In the genomic region with DNA sequence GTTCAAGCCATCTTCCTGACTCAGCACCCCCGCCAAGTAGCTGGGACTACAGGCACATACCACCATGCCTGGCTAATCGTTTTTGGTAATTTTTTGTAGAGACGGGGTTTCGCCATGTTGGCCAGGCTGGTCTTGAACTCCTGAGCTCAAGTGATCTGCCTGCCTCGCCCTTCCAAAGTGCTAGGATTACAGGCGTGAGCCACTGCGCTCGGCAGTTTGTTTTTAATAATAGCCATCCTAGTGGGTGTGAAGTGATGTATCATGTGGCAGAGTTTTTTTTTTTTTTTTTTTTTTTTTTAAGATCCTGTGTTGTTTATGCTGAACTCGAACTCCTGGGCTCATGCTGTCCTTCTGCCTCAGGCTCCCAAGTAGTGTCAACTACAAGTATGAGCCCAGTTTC, we compare ENCODE assay signal across 20 cellular contexts. TPM values are rescaled to one million over a fixed set of nuclear protein-coding genes. Genes with fewer than 3 reads are reported as not detected.
DNase-seq lines count a peak whose midpoint lies in the region; ATAC-seq and TF ChIP-seq lines count a peak whose summit lies in the region.
"Had no signal": no experiment of that assay in that cellular context is flagged by ENCODE, and none has a peak within 500 bp of the region (broad histone marks: within the 10 kb centered on the region; RNA-seq: fewer than 3 reads in every experiment).

No MANE protein-coding gene starts in this region.

- no peaks in the 10 kb centered on the region for H3K27me3 ChIP-seq in endodermal cell (ENCODE audit: control insufficient read depth, insufficient read depth, low read length, poor library complexity, severe bottlenecking)

- H3K36me3 ChIP-seq in HEK293 (ENCODE audit: control insufficient read depth in 2 of 2, insufficient read depth in 1 of 2, low read length in 2 of 2) (peaks cover 16 to 22% of the 10 kb centered on the region in 2 experiments; a peak in 2 of 3 replicates), endodermal cell (ENCODE audit: control insufficient read depth, insufficient read depth, low read length) (peaks cover 15% of the 10 kb centered on the region)

- H3K4me3 Mint-ChIP-seq in endodermal cell: no peak overlapping the region
- no peak overlapping the region for H3K4me3 Mint-ChIP-seq in progenitor cell of endocrine pancreas (ENCODE audit: low read depth)

- peaks cover 13% of the 10 kb centered on the region for H3K4me1 Mint-ChIP-seq in endodermal cell
- H3K4me1 Mint-ChIP-seq in progenitor cell of endocrine pancreas (ENCODE audit: low read depth): peaks cover 7% of the 10 kb centered on the region

- H3K4me1 ChIP-seq in HEK293 (ENCODE audit: control insufficient read depth, insufficient read depth, low read length) (peaks cover 18% of the 10 kb centered on the region), endodermal cell (ENCODE audit: control insufficient read depth, insufficient read depth, low read length) (no peaks in the 10 kb centered on the region)

- TF ChIP-seq CTCF in HEK293 (tag by site-specific recombination; IDR thresholded peaks at IDR 0.05) (no peak), endodermal cell (conservative IDR thresholded peaks at IDR 0.05) (no peak), progenitor cell of endocrine pancreas (IDR thresholded peaks at IDR 0.05; ENCODE audit: unreplicated experiment) (no peak)

- H3K27me3 Mint-ChIP-seq in endodermal cell (ENCODE audit: insufficient read depth) (no peaks in the 10 kb centered on the region), progenitor cell of endocrine pancreas (no peaks in the 10 kb centered on the region)

- DNase-seq in left cardiac atrium (no peak), left ventricle myocardium superior (no peak), endodermal cell (no peak), progenitor cell of endocrine pancreas (ENCODE audit: low spot score, unreplicated experiment) (no peak), hypothalamus (lab: John Stamatoyannopoulos, UW) (no peak), T-helper 1 cell (no peak)
- DNase-seq in activated CD4-positive, CD25-positive, alpha-beta regulatory T cell treated with anti-CD3 and anti-CD28 coated beads, Interleukin-2, amount 50 U/mL, for 72 hours: no peak
- DNase-seq: ACHN, AML-193, DND-41, KBM-7, NCI-H1105 treated with DMSO at 0.1 percent for 48 hours, NCI-H1694, NCI-H2081 treated with DMSO at 0.1 percent for 48 hours, NCI-H226, NCI-H524, NCI-H82 had no signal

- CTCF ChIA-PET in HEK293 (lab: Yijun Ruan, JAX): interaction anchor here (0.7 kb wide), 1 partner anchor 22 kb away, joined by 3 read pairs; no protein-coding TSS in a partner anchor

- no peak overlapping the region for H3K9ac ChIP-seq in endodermal cell (ENCODE audit: extremely low read depth, low read length, poor library complexity, severe bottlenecking)

- ATAC-seq in left cardiac atrium (peak; percentile 48), left ventricle myocardium superior (no peak)
- ATAC-seq: HCT116 had no signal

- H3K27ac ChIP-seq in HEK293 (ENCODE audit: extremely low read depth, low read depth, low read length) (no peak overlapping the region), endodermal cell (ENCODE audit: low read depth, low read length) (no peak overlapping the region)
- H3K27ac ChIP-seq: C4-2B had no signal

- peak overlapping the region; percentile 0 for H3K27ac Mint-ChIP-seq in endodermal cell
- peak overlapping the region; percentile 14 for H3K27ac Mint-ChIP-seq in progenitor cell of endocrine pancreas

- POLR2A ChIA-PET in HEK293 (lab: Yijun Ruan, JAX): no interaction called here

- H3K36me3 Mint-ChIP-seq in endodermal cell (ENCODE audit: low read depth): peaks cover 20% of the 10 kb centered on the region
- peaks cover 3% of the 10 kb centered on the region for H3K36me3 Mint-ChIP-seq in progenitor cell of endocrine pancreas (ENCODE audit: insufficient read depth)

- 94 to 95% methylated on average over 6 to 9 of the region's 9 CpGs for WGBS in endodermal cell (ENCODE audit: insufficient coverage in 1 of 2, insufficient read length in 1 of 2), 2 experiments

- no peak overlapping the region for H3K4me3 ChIP-seq in HEK293 (ENCODE audit: low read depth, low read length)
- no peak overlapping the region for H3K4me3 ChIP-seq in endodermal cell (ENCODE audit: low read length)

- H3K9me3 ChIP-seq in HEK293 (ENCODE audit: control insufficient read depth, insufficient read depth, low read depth, low read length): no peaks in the 10 kb centered on the region
- no peaks in the 10 kb centered on the region for H3K9me3 ChIP-seq in endodermal cell (ENCODE audit: control insufficient read depth, low read length)

- intact Hi-C loops in left cardiac atrium (cut with DNase I): no loop called here
- intact Hi-C loops in left ventricle myocardium superior (cut with micrococcal nuclease): no loop called here

- H3K9me3 Mint-ChIP-seq in endodermal cell (no peaks in the 10 kb centered on the region), progenitor cell of endocrine pancreas (ENCODE audit: low read depth) (no peaks in the 10 kb centered on the region)

TF ChIP-seq in HEK293, 187 proteins besides CTCF, POLR2A, EP300 and RAD21 (continues in another document):
- no peak for TF ChIP-seq ZNF610 (tag by site-specific recombination; IDR thresholded peaks at IDR 0.05; ENCODE audit: borderline replicate concordance)
- TF ChIP-seq ZNF202 (tag by site-specific recombination; IDR thresholded peaks at IDR 0.05; ENCODE audit: borderline replicate concordance): no peak
- TF ChIP-seq ZNF561 (tag by site-specific recombination; IDR thresholded peaks at IDR 0.05; ENCODE audit: borderline replicate concordance): no peak
- no peak for TF ChIP-seq HIC1 (tag by site-specific recombination; IDR thresholded peaks at IDR 0.05)
- TF ChIP-seq ZBTB17 (tag by site-specific recombination; IDR thresholded peaks at IDR 0.05): peak; percentile 43; the same call in 1 of the 2 replicates
- TF ChIP-seq PRDM10 (tag by site-specific recombination; IDR thresholded peaks at IDR 0.05): 0 out of 2 replicates have a peak, but pooled peaks have one; percentile 35
- peak; percentile 13; the same call in 1 of the 2 replicates for TF ChIP-seq ZNF24 (tag by site-specific recombination; IDR thresholded peaks at IDR 0.05)
- TF ChIP-seq TRIM28 (IDR thresholded peaks at IDR 0.05; ENCODE audit: borderline replicate concordance, low read length): peak; percentile 81; the same call in 1 of the 2 replicates
- TF ChIP-seq WT1 (tag by site-specific recombination; IDR thresholded peaks at IDR 0.05): 0 out of 2 replicates have a peak, but pooled peaks have one; percentile 9
- peak; percentile 25; the same call in 1 of the 2 replicates for TF ChIP-seq OSR2 (tag by site-specific recombination; IDR thresholded peaks at IDR 0.05)
- no peak for TF ChIP-seq ZXDB (tag by site-specific recombination; IDR thresholded peaks at IDR 0.05)
- peak; percentile 47 for TF ChIP-seq EGR2 (tag by site-specific recombination; IDR thresholded peaks at IDR 0.05; ENCODE audit: low read depth)
- TF ChIP-seq ZNF37A (tag by site-specific recombination; IDR thresholded peaks at IDR 0.05): no peak
- no peak for TF ChIP-seq ZNF707 (tag by site-specific recombination; IDR thresholded peaks at IDR 0.05)
- TF ChIP-seq ZNF155 (tag by site-specific recombination; IDR thresholded peaks at IDR 0.05): no peak

RNA-seq across cellular contexts. Expression of gene SPEN, which starts 51.8 kb away (rescaled TPM):
- total RNA-seq in left cardiac atrium: 10 to 100 TPM; 27.8 to 36.5 TPM
- total RNA-seq in left ventricle myocardium superior: 20.5 TPM
- total RNA-seq in endodermal cell: 10 to 100 TPM; 61.5 to 71.9 TPM
- 55.4 TPM for polyA plus RNA-seq in endodermal cell (2013, experiment 1 of 2)
- polyA plus RNA-seq in endodermal cell (2013, experiment 2 of 2): 52.7 TPM
- total RNA-seq in progenitor cell of endocrine pancreas: 55.8 and 58.0 TPM in 2 replicates
